Comparison of ENCODE assay signal across 8 cellular contexts in the genomic region with DNA sequence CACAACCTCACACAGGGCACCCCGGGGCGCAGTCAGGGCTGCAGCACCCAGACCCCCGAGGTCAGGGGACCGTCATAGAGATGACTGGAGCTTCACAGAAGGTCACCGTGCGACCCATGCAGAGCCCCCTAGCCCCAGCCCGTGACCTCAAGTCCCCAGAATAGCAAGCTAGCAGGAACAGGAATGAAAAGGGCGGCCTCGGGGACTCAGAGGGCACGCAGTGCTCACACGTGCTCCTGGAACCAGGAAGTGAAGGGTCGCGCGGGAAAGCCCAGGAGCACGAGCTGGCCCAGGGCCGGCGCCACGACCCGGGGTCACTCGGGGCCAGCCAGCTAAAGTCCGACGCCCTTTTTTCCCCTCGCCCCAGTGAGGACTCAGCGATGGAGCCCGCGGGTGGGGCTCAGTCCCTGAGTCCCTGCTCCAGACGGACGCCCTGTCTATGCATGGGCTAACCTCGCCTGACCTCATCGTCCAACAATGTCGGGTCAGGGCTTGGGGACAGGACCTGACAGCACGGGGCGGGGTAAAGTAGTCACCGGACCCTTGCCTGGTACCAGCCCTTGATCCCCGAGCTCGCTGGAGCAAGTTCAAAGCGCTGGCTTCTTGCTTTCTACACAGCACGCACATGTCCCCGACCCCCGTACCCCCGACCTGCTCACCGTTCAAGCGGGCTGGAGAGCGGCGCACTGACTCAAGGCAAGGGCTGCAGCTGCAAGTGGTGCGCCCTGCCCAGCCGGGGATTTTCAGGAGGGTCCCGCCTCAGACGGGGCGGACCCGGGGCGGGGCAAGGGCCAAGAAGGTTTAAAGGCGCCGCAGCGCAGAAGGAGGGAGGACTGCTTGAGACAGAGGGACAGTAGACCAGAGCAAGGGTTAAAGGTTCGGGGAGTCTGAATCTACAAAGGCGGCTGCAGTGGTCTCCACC. TPM values are rescaled to one million over a fixed set of nuclear protein-coding genes. Genes with fewer than 3 reads are reported as not detected.
A peak's percentile ranks its signal among the peaks of the same experiment; 100 is the strongest.
DNase-seq lines count a peak whose midpoint lies in the region; ATAC-seq and TF ChIP-seq lines count a peak whose summit lies in the region.

TSS of gene TAGLN2 (minus strand) at position 717 of the 922 bp plus-strand sequence. CDS start 4,998 bp downstream, outside the sequence.

- peaks cover 1% of the 10 kb centered on the region; the same call in 1 of the 2 replicates for H3K36me3 ChIP-seq in SJCRH30

- peak within 1 kb of the TSS; percentile 68 for H3K4me3 ChIP-seq in SJCRH30

- DNase-seq in DMS 273 treated with DMSO at 0.1 percent for 48 hours (lab: John Stamatoyannopoulos, UW) (peak; percentile 28), HUDEP-2 (lab: John Stamatoyannopoulos, UW; ENCODE audit: unreplicated experiment in 76 of 76) (peak in 73 of 76 experiments; percentile 16 to 92 (median 81)), SJCRH30 (peak; percentile 82), foreskin keratinocyte (peak; percentile 82 to 92), non-pigmented ciliary epithelial cell (ENCODE audit: low read depth) (peak; percentile 65), substantia nigra (lab: John Stamatoyannopoulos, UW) (peak in 45 of 49 donors; percentile 12 to 81 (median 52))
- DNase-seq in activated gamma-delta T cell treated with anti-CD3 and anti-CD28 coated beads, Interleukin-2, amount 50 U/mL, for 16 hours (ENCODE audit: low read depth) = peak; percentile 88

- H3K4me1 ChIP-seq in SJCRH30 (peaks cover 23% of the 10 kb centered on the region), foreskin keratinocyte (peaks cover 10% of the 10 kb centered on the region)

- TF ChIP-seq CTCF in foreskin keratinocyte (conservative IDR thresholded peaks at IDR 0.05) = no peak

- H3K27me3 ChIP-seq in SJCRH30 (peaks cover 8% of the 10 kb centered on the region; the same call in 1 of the 2 replicates), foreskin keratinocyte (no peaks in the 10 kb centered on the region)

- H3K9me3 ChIP-seq in SJCRH30 (replicated peaks) = no peaks in the 10 kb centered on the region

- ATAC-seq in GM21390 (IDR thresholded peaks at IDR 0.05; ENCODE audit: unreplicated experiment) (peak; percentile 59), foreskin keratinocyte (peak; percentile 57)

- peak within 1 kb of the TSS; percentile 95 for H3K27ac ChIP-seq in SJCRH30
- H3K27ac ChIP-seq in foreskin keratinocyte = peak within 1 kb of the TSS; percentile 99
- H3K27ac ChIP-seq in substantia nigra (ENCODE audit: low read depth, low read length, poor library complexity, severe bottlenecking) = peak within 1 kb of the TSS; percentile 74

RNA-seq across cellular contexts. Expression of gene TAGLN2, which starts in this region (rescaled TPM):
- 82.6 and 85.4 TPM in 2 replicates for total RNA-seq in SJCRH30 (2014; rRNA removed; shearing (Covaris generic))
- total RNA-seq in foreskin keratinocyte = 462 and 520 TPM in 2 replicates
- 928 and 982 TPM in 2 replicates for polyA plus RNA-seq in foreskin keratinocyte

Comparison
In these comparisons a context has a peak if more than half of its experiments do, and no peak if none do; other contexts are left out.
1. Peak in every context shown above with its lines: DNase-seq, ATAC-seq, H3K4me3 ChIP-seq and H3K27ac ChIP-seq.
2. DNase-seq: peak in every context shown above with its lines; median percentile 88 in activated gamma-delta T cell treated with anti-CD3 and anti-CD28 coated beads, Interleukin-2, amount 50 U/mL, for 16 hours; 87 in foreskin keratinocyte; 82 in SJCRH30; 81 in HUDEP-2; 65 in non-pigmented ciliary epithelial cell; 52 in substantia nigra; 28 in DMS 273 treated with DMSO at 0.1 percent for 48 hours.